In genomic region chr12:12941450-12942350, GRCh38 we compare ENCODE assay signal across 1 cellular context.
TF ChIP-seq lines count a peak whose summit lies in the region.

No MANE protein-coding gene starts in this region.

TF ChIP-seq in GM23338, 12 proteins besides CTCF, POLR2A, EP300 and RAD21 (continued from another document):
- TF ChIP-seq ZNF462 (CRISPR knock-in tag; IDR thresholded peaks at IDR 0.05) = no peak
- no peak for TF ChIP-seq ETS1 (IDR thresholded peaks at IDR 0.05)
- no peak for TF ChIP-seq REST (IDR thresholded peaks at IDR 0.05; ENCODE audit: unreplicated experiment)
TF ChIP-seq in GM23338: peak in this region for 0.
